Comparison of ENCODE assay signal across 8 cellular contexts in the genomic region with DNA sequence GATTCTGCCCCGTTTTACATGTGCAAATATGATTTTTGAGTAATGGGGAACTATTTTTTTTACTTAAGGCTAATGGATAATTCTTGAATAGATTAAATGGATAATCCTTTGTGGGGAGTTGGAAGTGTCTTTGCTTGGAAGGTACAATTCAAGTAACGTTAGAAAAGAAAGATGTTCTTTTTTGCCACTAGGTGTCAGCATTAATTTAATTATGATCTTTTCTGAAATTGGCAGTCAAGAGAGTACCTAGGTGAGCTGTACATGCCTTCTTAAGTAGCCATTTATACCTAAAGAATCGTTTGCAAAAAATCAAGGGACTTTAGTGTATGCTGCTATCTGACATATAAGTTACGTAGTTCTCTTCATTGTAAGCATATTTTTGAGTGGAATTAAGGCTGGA. TPM values are rescaled to one million over a fixed set of nuclear protein-coding genes. Genes with fewer than 3 reads are reported as not detected.
DNase-seq lines count a peak whose midpoint lies in the region; ATAC-seq and TF ChIP-seq lines count a peak whose summit lies in the region.

No MANE protein-coding gene starts in this region.

- ATAC-seq in IMR-90 (ENCODE audit: low read depth): peak; percentile 35; the same call in 1 of the 2 replicates
- ATAC-seq in left lobe of liver: peak; percentile 62
- peak; percentile 20 for ATAC-seq in upper lobe of right lung

- TF ChIP-seq CTCF in AG09319 (IDR thresholded peaks at IDR 0.05; ENCODE audit: low read depth, low read length): peak; percentile 27
- TF ChIP-seq CTCF in GM13976 (IDR thresholded peaks at IDR 0.05; ENCODE audit: borderline replicate concordance, control extremely low read depth, extremely low read depth, insufficient read depth, missing control alignments): peak; percentile 11
- peak; percentile 60 for TF ChIP-seq CTCF in IMR-90 (conservative IDR thresholded peaks at IDR 0.05; ENCODE audit: low read depth, low read length)
- TF ChIP-seq CTCF in breast epithelium (IDR thresholded peaks at IDR 0.05): peak; percentile 60 to 71 (median 63)
- TF ChIP-seq CTCF in upper lobe of right lung (IDR thresholded peaks at IDR 0.05): peak; percentile 67

- no CpG with 5 or more reads among the region's 4 CpGs for WGBS in IMR-90 (ENCODE audit: extremely low coverage in 2 of 2, insufficient read length in 1 of 2), 2 experiments

- no peaks in the 10 kb centered on the region for H3K27me3 ChIP-seq in IMR-90 (ENCODE audit: control insufficient read depth, insufficient read depth, low read length)
- no peaks in the 10 kb centered on the region for H3K27me3 ChIP-seq in breast epithelium
- H3K27me3 ChIP-seq in upper lobe of right lung: no peaks in the 10 kb centered on the region

- H4K5ac ChIP-seq in IMR-90 (ENCODE audit: low read depth, low read length): no peak overlapping the region

- no peak for DNase-seq in AG09319 (ENCODE audit: extremely low read depth, low read depth)
- peak; percentile 55 for DNase-seq in GM13976 (ENCODE audit: low spot score)
- peak; percentile 68 for DNase-seq in IMR-90
- peak; percentile 31 for DNase-seq in NOMO-1 treated with dmso at 0.1 percent for 144 hours (lab: John Stamatoyannopoulos, UW; ENCODE audit: unreplicated experiment)
- DNase-seq in breast epithelium (ENCODE audit: low spot score in 2 of 2): no peak
- DNase-seq in left lobe of liver (ENCODE audit: low spot score): no peak
- DNase-seq in upper lobe of right lung: no peak
- DNase-seq in stimulated activated CD8-positive, alpha-beta memory T cell treated with anti-CD3 and anti-CD28 coated beads, Interleukin-4, amount 100 ng/mL, for 48 hours: no peak

- TF ChIP-seq POLR2A in IMR-90 (IDR thresholded peaks at IDR 0.05; ENCODE audit: low read depth, low read length): no peak
- no peak for TF ChIP-seq POLR2A in breast epithelium (IDR thresholded peaks at IDR 0.05)

- no peak overlapping the region for H3K56ac ChIP-seq in IMR-90 (ENCODE audit: extremely low read depth, insufficient read depth, low read length)

- H2BK20ac ChIP-seq in IMR-90 (ENCODE audit: low read depth, low read length): no peak overlapping the region

- peaks cover 0 to 25% of the 10 kb centered on the region in 2 experiments; a peak in 3 of 4 replicates for H3K79me1 ChIP-seq in IMR-90 (ENCODE audit: low read depth in 1 of 2, low read length in 2 of 2)

- H2BK15ac ChIP-seq in IMR-90 (ENCODE audit: low read depth, low read length): no peak overlapping the region

- dilution Hi-C loops in IMR-90 (cut with HindIII; ENCODE audit: low sequenced_read_pairs, unreplicated experiment): no loop called here

- no peak overlapping the region for H4K91ac ChIP-seq in IMR-90 (ENCODE audit: insufficient read depth, low read depth, low read length)

- H3K18ac ChIP-seq in IMR-90 (ENCODE audit: low read depth, low read length): no peak overlapping the region

- POLR2A ChIA-PET in IMR-90 (lab: Charles Lee; ENCODE audit: unreplicated experiment): no interaction called here

- H3K23ac ChIP-seq in IMR-90 (ENCODE audit: low read depth, low read length): no peak overlapping the region

- H3K27ac ChIP-seq in IMR-90 (ENCODE audit: insufficient read depth, low read length): no peak overlapping the region
- H3K27ac ChIP-seq in breast epithelium: no peak overlapping the region
- H3K27ac ChIP-seq in upper lobe of right lung: no peak overlapping the region

- CTCF ChIA-PET in IMR-90 (lab: Yijun Ruan, JAX): interaction anchor here (0.6 to 2.0 kb wide), 6 partner anchors 9 to 387 kb away, joined by 3 to 10 read pairs (median 4); no protein-coding TSS in a partner anchor

- H2AK9ac ChIP-seq in IMR-90 (replicated peaks; ENCODE audit: low read depth, low read length, poor library complexity): no peak overlapping the region

- H3K4ac ChIP-seq in IMR-90 (ENCODE audit: low read depth, low read length): no peak overlapping the region

- no peak overlapping the region for H2AFZ ChIP-seq in IMR-90 (replicated peaks; ENCODE audit: low read length, poor library complexity)

- H3K4me1 ChIP-seq in IMR-90 (ENCODE audit: control insufficient read depth, insufficient read depth, low read length) (no peaks in the 10 kb centered on the region; the same call in 1 of the 2 replicates), breast epithelium (no peaks in the 10 kb centered on the region), upper lobe of right lung (peaks cover 16% of the 10 kb centered on the region)

- H3K36me3 ChIP-seq in IMR-90 (ENCODE audit: control insufficient read depth, insufficient read depth, low read length) (no peaks in the 10 kb centered on the region), breast epithelium (no peaks in the 10 kb centered on the region), upper lobe of right lung (peaks cover 17% of the 10 kb centered on the region)

- peaks cover 10% of the 10 kb centered on the region; the same call in 1 of the 2 replicates for H4K20me1 ChIP-seq in IMR-90 (ENCODE audit: insufficient read depth, low read length)

- no peak overlapping the region for H4K8ac ChIP-seq in IMR-90 (ENCODE audit: low read depth in 2 of 2, low read length in 2 of 2)

- no peak overlapping the region for H3K9ac ChIP-seq in IMR-90 (ENCODE audit: low read depth, low read length)

- H3K4me3 ChIP-seq in IMR-90 (ENCODE audit: insufficient read depth, low read depth, low read length) (no peak overlapping the region), breast epithelium (no peak overlapping the region), upper lobe of right lung (no peak overlapping the region)

- no TSS peak for BruUV-seq in IMR-90 (replicated peaks; lab: Mats Ljungman, UMichigan)

- no peak overlapping the region for H3K4me2 ChIP-seq in IMR-90 (ENCODE audit: low read depth, low read length)

- in situ Hi-C loops in GM13976 (cut with MboI; ENCODE audit: low sequenced_read_pairs, unreplicated experiment): no loop called here
- in situ Hi-C loops in IMR-90 (cut with MboI; ENCODE audit: low sequenced_read_pairs): no loop called here

- no peaks in the 10 kb centered on the region for H3K9me1 ChIP-seq in IMR-90 (ENCODE audit: insufficient read depth, low read length)

- no peak overlapping the region for H2BK120ac ChIP-seq in IMR-90 (ENCODE audit: low read depth, low read length)

- intact Hi-C loops in IMR-90 (cut with micrococcal nuclease) (loop anchor here (1.0 to 10.0 kb wide), 4 partner anchors 217 to 806 kb away; no protein-coding TSS in a partner anchor), breast epithelium (cut with DNase I; ENCODE audit: low total_unique reads) (loop anchor here (2.0 kb wide), 1 partner anchor 177 kb away; no protein-coding TSS in a partner anchor), upper lobe of right lung (cut with DNase I) (loop anchor here (10.0 kb wide), 1 partner anchor 219 kb away; the partner anchor contains the start of gene NVL)

- H2AK5ac ChIP-seq in IMR-90 (ENCODE audit: low read depth, low read length): no peak overlapping the region

- H3K9me3 ChIP-seq in IMR-90 (ENCODE audit: control insufficient read depth, insufficient read depth, low read length) (no peaks in the 10 kb centered on the region), breast epithelium (no peaks in the 10 kb centered on the region), upper lobe of right lung (no peaks in the 10 kb centered on the region)

- H2BK5ac ChIP-seq in IMR-90 (ENCODE audit: low read depth, low read length, poor library complexity, severe bottlenecking): no peak overlapping the region

- TF ChIP-seq RAD21 in IMR-90 (IDR thresholded peaks at IDR 0.05; ENCODE audit: low read length): peak; percentile 62

- no peak overlapping the region for H3K14ac ChIP-seq in IMR-90 (replicated peaks; ENCODE audit: low read depth, low read length)

TF ChIP-seq in IMR-90, 13 proteins besides CTCF, POLR2A, EP300 and RAD21:
- TF ChIP-seq SMC3 (IDR thresholded peaks at IDR 0.05; ENCODE audit: low read depth, low read length) (peak; percentile 56), CEBPB (IDR thresholded peaks at IDR 0.05; ENCODE audit: low read depth, low read length) (no peak)

RNA-seq across cellular contexts. Expression of gene FBXO28, which starts 2.2 kb away (rescaled TPM):
- total RNA-seq in IMR-90 (2012; rRNA removed): 22.6 and 30.0 TPM in 2 replicates
- polyA plus RNA-seq in IMR-90 (2012; rRNA removed): 10.6 and 11.6 TPM in 2 replicates
- polyA plus RNA-seq in IMR-90 (2012; cell fraction: cytosol; rRNA removed): 6.6 and 6.8 TPM in 2 replicates
- 3.8 and 13.9 TPM in 2 replicates for polyA plus RNA-seq in IMR-90 (2012; cell fraction: nucleus; rRNA removed; ENCODE audit: low replicate concordance)
- 10 to 100 TPM; 23.9 to 50.5 (median 26.2) TPM for total RNA-seq in breast epithelium
- 13.7 TPM for total RNA-seq in left lobe of liver
- total RNA-seq in upper lobe of right lung: 24.9 TPM

Comparison
In these comparisons a context has a peak if more than half of its experiments do, and no peak if none do; other contexts are left out.
1. DNase-seq: peak in GM13976 (single experiment), IMR-90 (single experiment) and NOMO-1 treated with dmso at 0.1 percent for 144 hours (single experiment); none in AG09319 (single experiment), breast epithelium (0 of 2), left lobe of liver (single experiment), upper lobe of right lung (single experiment) and stimulated activated CD8-positive, alpha-beta memory T cell treated with anti-CD3 and anti-CD28 coated beads, Interleukin-4, amount 100 ng/mL, for 48 hours (single experiment).
2. CTCF ChIP-seq: peak in every context shown above with its lines; median percentile 67 in upper lobe of right lung; 63 in breast epithelium; 60 in IMR-90; 27 in AG09319; 11 in GM13976.
3. Peak in every context shown above with its lines, with median percentiles within 50 percentile points of each other: ATAC-seq.